Comparison of ENCODE assay signal across 12 cellular contexts in genomic region chr10:77555591-77556212, GRCh38.
DNase-seq lines count a peak whose midpoint lies in the region; ATAC-seq and TF ChIP-seq lines count a peak whose summit lies in the region.
"Had no signal": no experiment of that assay in that cellular context is flagged by ENCODE, and none has a peak within 500 bp of the region (broad histone marks: within the 10 kb centered on the region; RNA-seq: fewer than 3 reads in every experiment).

No MANE protein-coding gene starts in this region.

- H3K27ac Mint-ChIP-seq in CD14-positive monocyte = peak overlapping the region; percentile 63 to 93 (median 88)
- H3K27ac Mint-ChIP-seq in T-helper 2 cell treated with Interferon-gamma antibody and Interleukin-4, amounts not matched to agents 5 μg/mL and 100 μg/mL, for 36 hours = no peak overlapping the region
- H3K27ac Mint-ChIP-seq in activated CD8-positive, alpha-beta T cell treated with anti-CD3 and anti-CD28 coated beads, Interleukin-2, amount 10 ng/mL, durations not matched to agents 7 days and 5 days = no peak overlapping the region

- TF ChIP-seq CTCF in CD14-positive monocyte (IDR thresholded peaks at IDR 0.05) (no peak), left ventricle myocardium inferior (IDR thresholded peaks at IDR 0.05; ENCODE audit: borderline replicate concordance) (no peak)

- H3K36me3 Mint-ChIP-seq in CD14-positive monocyte = peaks cover 0 to 4% of the 10 kb centered on the region in 2 donors
- H3K36me3 Mint-ChIP-seq in T-helper 2 cell treated with Interferon-gamma antibody and Interleukin-4, amounts not matched to agents 5 μg/mL and 100 μg/mL, for 36 hours (ENCODE audit: low read depth) = no peaks in the 10 kb centered on the region
- no peaks in the 10 kb centered on the region for H3K36me3 Mint-ChIP-seq in activated CD8-positive, alpha-beta T cell treated with anti-CD3 and anti-CD28 coated beads, Interleukin-2, amount 10 ng/mL, durations not matched to agents 7 days and 5 days (ENCODE audit: low read depth)

- peaks cover 0 to 2% (median 0%) of the 10 kb centered on the region in 7 donors for H3K9me3 Mint-ChIP-seq in CD14-positive monocyte
- no peaks in the 10 kb centered on the region for H3K9me3 Mint-ChIP-seq in T-helper 2 cell treated with Interferon-gamma antibody and Interleukin-4, amounts not matched to agents 5 μg/mL and 100 μg/mL, for 36 hours
- H3K9me3 Mint-ChIP-seq in activated CD8-positive, alpha-beta T cell treated with anti-CD3 and anti-CD28 coated beads, Interleukin-2, amount 10 ng/mL, durations not matched to agents 7 days and 5 days (ENCODE audit: insufficient read depth) = no peaks in the 10 kb centered on the region

- no peak for ATAC-seq in HG03520 (IDR thresholded peaks at IDR 0.05; ENCODE audit: unreplicated experiment)
- no peak for ATAC-seq in activated CD8-positive, alpha-beta T cell treated with anti-CD3 and anti-CD28 coated beads, Interleukin-2, amount 10 ng/mL, durations not matched to agents 7 days and 5 days

- H3K4me3 Mint-ChIP-seq in CD14-positive monocyte = no peak overlapping the region
- H3K4me3 Mint-ChIP-seq in T-helper 2 cell treated with Interferon-gamma antibody and Interleukin-4, amounts not matched to agents 5 μg/mL and 100 μg/mL, for 36 hours = no peak overlapping the region
- H3K4me3 Mint-ChIP-seq in activated CD8-positive, alpha-beta T cell treated with anti-CD3 and anti-CD28 coated beads, Interleukin-2, amount 10 ng/mL, durations not matched to agents 7 days and 5 days = no peak overlapping the region

- H3K27me3 ChIP-seq in left ventricle myocardium inferior (ENCODE audit: low read depth) = peaks cover 24% of the 10 kb centered on the region
- H3K27me3 ChIP-seq in rectal smooth muscle tissue (ENCODE audit: control insufficient read depth, insufficient read depth, low read length) = no peaks in the 10 kb centered on the region
- no peaks in the 10 kb centered on the region for H3K27me3 ChIP-seq in H7 (ENCODE audit: control insufficient read depth, insufficient read depth, low read length)

- peaks cover 54% of the 10 kb centered on the region for H3K4me1 Mint-ChIP-seq in CD14-positive monocyte
- peaks cover 12% of the 10 kb centered on the region for H3K4me1 Mint-ChIP-seq in T-helper 2 cell treated with Interferon-gamma antibody and Interleukin-4, amounts not matched to agents 5 μg/mL and 100 μg/mL, for 36 hours (ENCODE audit: low read depth)
- peaks cover 25% of the 10 kb centered on the region for H3K4me1 Mint-ChIP-seq in activated CD8-positive, alpha-beta T cell treated with anti-CD3 and anti-CD28 coated beads, Interleukin-2, amount 10 ng/mL, durations not matched to agents 7 days and 5 days (ENCODE audit: low read depth)

- POLR2A ChIA-PET in activated CD8-positive, alpha-beta T cell treated with anti-CD3 and anti-CD28 coated beads, Interleukin-2, amount 10 ng/mL, durations not matched to agents 7 days and 5 days (lab: Charles Lee) = no interaction called here

- peaks cover 0 to 9% (median 9%) of the 10 kb centered on the region in 3 donors for H3K27me3 Mint-ChIP-seq in CD14-positive monocyte (ENCODE audit: low read depth in 3 of 3)
- H3K27me3 Mint-ChIP-seq in T-helper 2 cell treated with Interferon-gamma antibody and Interleukin-4, amounts not matched to agents 5 μg/mL and 100 μg/mL, for 36 hours (ENCODE audit: low read depth) = peaks cover 5% of the 10 kb centered on the region
- peaks cover 9% of the 10 kb centered on the region for H3K27me3 Mint-ChIP-seq in activated CD8-positive, alpha-beta T cell treated with anti-CD3 and anti-CD28 coated beads, Interleukin-2, amount 10 ng/mL, durations not matched to agents 7 days and 5 days (ENCODE audit: low read depth)

- no peaks in the 10 kb centered on the region for H3K36me3 ChIP-seq in left ventricle myocardium inferior
- H3K36me3 ChIP-seq in rectal smooth muscle tissue (ENCODE audit: control insufficient read depth, insufficient read depth, low read length) = no peaks in the 10 kb centered on the region
- no peaks in the 10 kb centered on the region for H3K36me3 ChIP-seq in H7 (replicated peaks; ENCODE audit: control insufficient read depth, insufficient read depth, low read length)

- H3K9ac ChIP-seq in rectal smooth muscle tissue (ENCODE audit: low read length) = no peak overlapping the region
- H3K9ac ChIP-seq: parathyroid adenoma had no signal

- no peak overlapping the region for H3K4me3 ChIP-seq in left ventricle myocardium inferior
- H3K4me3 ChIP-seq in rectal smooth muscle tissue (ENCODE audit: low read length) = no peak overlapping the region
- H3K4me3 ChIP-seq in H7 (ENCODE audit: insufficient read depth, low read depth, low read length) = no peak overlapping the region

- intact Hi-C loops in CD14-positive monocyte (cut with micrococcal nuclease) = no loop called here
- intact Hi-C loops in left ventricle myocardium inferior (cut with micrococcal nuclease) = no loop called here

- H3K27ac ChIP-seq in angular gyrus (ENCODE audit: low read depth, low read length) = peak overlapping the region; percentile 13
- H3K27ac ChIP-seq in left ventricle myocardium inferior (replicated peaks) = peak overlapping the region; percentile 60
- peak overlapping the region; percentile 79 for H3K27ac ChIP-seq in rectal smooth muscle tissue (ENCODE audit: low read depth, low read length)
- H3K27ac ChIP-seq: parathyroid adenoma had no signal

- no peaks in the 10 kb centered on the region for H3K9me3 ChIP-seq in left ventricle myocardium inferior (replicated peaks)

- no peaks in the 10 kb centered on the region for H3K4me1 ChIP-seq in left ventricle myocardium inferior
- H3K4me1 ChIP-seq in rectal smooth muscle tissue (ENCODE audit: control insufficient read depth, insufficient read depth, low read length) = peaks cover 20% of the 10 kb centered on the region
- H3K4me1 ChIP-seq: parathyroid adenoma had no signal

- peak; percentile 51 for DNase-seq in CD14-positive monocyte (ENCODE audit: low spot score)
- no peak for DNase-seq in left ventricle myocardium inferior
- no peak for DNase-seq in T-helper 2 cell treated with Interferon-gamma antibody and Interleukin-4, amounts not matched to agents 5 μg/mL and 100 μg/mL, for 36 hours (ENCODE audit: low spot score)
- DNase-seq in activated CD8-positive, alpha-beta T cell treated with anti-CD3 and anti-CD28 coated beads, Interleukin-2, amount 10 ng/mL, durations not matched to agents 7 days and 5 days = no peak
- DNase-seq in H7 = no peak
- DNase-seq: activated CD8-positive, alpha-beta memory T cell treated with anti-CD3 and anti-CD28 coated beads, Interleukin-2, amount 50 U/mL, for 48 hours; foreskin melanocyte; NCI-H2081 had no signal

- CTCF ChIA-PET in activated CD8-positive, alpha-beta T cell treated with anti-CD3 and anti-CD28 coated beads, Interleukin-2, amount 10 ng/mL, durations not matched to agents 7 days and 5 days (lab: Charles Lee) = interaction anchor here (1.2 to 1.6 kb wide), 2 partner anchors 54 to 86 kb away, joined by 3 to 4 read pairs; no protein-coding TSS in a partner anchor

Comparison
In these comparisons a context has a peak if more than half of its experiments do, and no peak if none do; other contexts are left out.
1. H3K27ac Mint-ChIP-seq: peak in CD14-positive monocyte (7 of 7); none in T-helper 2 cell treated with Interferon-gamma antibody and Interleukin-4, amounts not matched to agents 5 μg/mL and 100 μg/mL, for 36 hours (single experiment) and activated CD8-positive, alpha-beta T cell treated with anti-CD3 and anti-CD28 coated beads, Interleukin-2, amount 10 ng/mL, durations not matched to agents 7 days and 5 days (single experiment).
2. H3K27ac ChIP-seq: peak in every context shown above with its lines; median percentile 79 in rectal smooth muscle tissue; 60 in left ventricle myocardium inferior; 13 in angular gyrus.